Comparison of ENCODE assay signal across 10 cellular contexts in genomic region chr2:69453475-69454129, GRCh38. TPM values are rescaled to one million over a fixed set of nuclear protein-coding genes. Genes with fewer than 3 reads are reported as not detected.
DNase-seq lines count a peak whose midpoint lies in the region; ATAC-seq, FAIRE-seq and TF ChIP-seq lines count a peak whose summit lies in the region.
"Had no signal": no experiment of that assay in that cellular context is flagged by ENCODE, and none has a peak within 500 bp of the region (broad histone marks: within the 10 kb centered on the region; RNA-seq: fewer than 3 reads in every experiment).

No MANE protein-coding gene starts in this region.

- H3K27ac ChIP-seq in vagina (no peak overlapping the region), small intestine (ENCODE audit: low read depth in 1 of 2, low read length in 1 of 2) (no peak overlapping the region), suprapubic skin (no peak overlapping the region)
- H3K27ac ChIP-seq: adrenal gland had no signal

- H3K27ac Mint-ChIP-seq in activated T-helper 17 cell treated with anti-CD3 and anti-CD28 coated beads, Interleukin-2, amount 50 U/mL, for 72 hours: peak overlapping the region; percentile 28

- H3K27me3 ChIP-seq in vagina: no peaks in the 10 kb centered on the region
- no peaks in the 10 kb centered on the region for H3K27me3 ChIP-seq in small intestine (ENCODE audit: control insufficient read depth in 2 of 2, insufficient read depth in 2 of 2, low read length in 2 of 2)
- no peaks in the 10 kb centered on the region for H3K27me3 ChIP-seq in suprapubic skin
- H3K27me3 ChIP-seq: adrenal gland had no signal

- H3K9me3 Mint-ChIP-seq in activated T-helper 17 cell treated with anti-CD3 and anti-CD28 coated beads, Interleukin-2, amount 50 U/mL, for 72 hours: no peaks in the 10 kb centered on the region

- TF ChIP-seq POLR2A in vagina (IDR thresholded peaks at IDR 0.05): no peak
- TF ChIP-seq POLR2A in suprapubic skin (IDR thresholded peaks at IDR 0.05): no peak

- H3K4me3 Mint-ChIP-seq in activated T-helper 17 cell treated with anti-CD3 and anti-CD28 coated beads, Interleukin-2, amount 50 U/mL, for 72 hours: peak overlapping the region; percentile 38

- no peaks in the 10 kb centered on the region for H3K36me3 Mint-ChIP-seq in activated T-helper 17 cell treated with anti-CD3 and anti-CD28 coated beads, Interleukin-2, amount 50 U/mL, for 72 hours (ENCODE audit: low read depth)

- no peak for TF ChIP-seq CTCF in GM12864 (IDR thresholded peaks at IDR 0.05; ENCODE audit: low read depth, low read length, missing control alignments)
- TF ChIP-seq CTCF in vagina (IDR thresholded peaks at IDR 0.05): no peak
- no peak for TF ChIP-seq CTCF in suprapubic skin (IDR thresholded peaks at IDR 0.05)

- peak; percentile 81 for ATAC-seq in HG03045 (IDR thresholded peaks at IDR 0.05; ENCODE audit: unreplicated experiment)
- peak; percentile 91 for ATAC-seq in activated T-helper 17 cell treated with anti-CD3 and anti-CD28 coated beads, Interleukin-2, amount 50 U/mL, for 72 hours (replicated peaks)

- no peak for TF ChIP-seq EP300 in suprapubic skin (IDR thresholded peaks at IDR 0.05)

- H3K4me3 ChIP-seq in GM12864 (ENCODE audit: low read depth, low read length) (no peak overlapping the region), vagina (no peak overlapping the region), small intestine (ENCODE audit: low read depth in 1 of 2, low read length in 2 of 2) (no peak overlapping the region), suprapubic skin (no peak overlapping the region)
- H3K4me3 ChIP-seq: adrenal gland had no signal

- intact Hi-C loops in vagina (cut with DNase I): no loop called here

- H3K9me3 ChIP-seq in vagina: no peaks in the 10 kb centered on the region
- H3K9me3 ChIP-seq in small intestine (ENCODE audit: control insufficient read depth, low read depth): no peaks in the 10 kb centered on the region
- no peaks in the 10 kb centered on the region for H3K9me3 ChIP-seq in suprapubic skin
- H3K9me3 ChIP-seq: adrenal gland had no signal

- DNase-seq in GM12864 (ENCODE audit: low read depth) (peak; percentile 24), GM19239 (ENCODE audit: insufficient read length, low spot score) (peak; percentile 14), LoVo (ENCODE audit: low spot score) (no peak), vagina (ENCODE audit: extremely low spot score in 2 of 2) (no peak), small intestine (no peak), suprapubic skin (ENCODE audit: low spot score in 2 of 2) (no peak)
- DNase-seq: adrenal gland, DND-41 had no signal

- FAIRE-seq in GM19239 (lab: Jason Lieb, UNC) (peak; percentile 52), small intestine (lab: Jason Lieb, UNC) (no peak)

- no peaks in the 10 kb centered on the region for H3K4me1 ChIP-seq in vagina
- peaks cover 0 to 3% of the 10 kb centered on the region in 2 donors for H3K4me1 ChIP-seq in small intestine (ENCODE audit: control insufficient read depth in 2 of 2, insufficient read depth in 1 of 2, low read depth in 1 of 2, low read length in 1 of 2)
- peaks cover 2% of the 10 kb centered on the region for H3K4me1 ChIP-seq in suprapubic skin
- H3K4me1 ChIP-seq: adrenal gland had no signal

- no peaks in the 10 kb centered on the region for H3K27me3 Mint-ChIP-seq in activated T-helper 17 cell treated with anti-CD3 and anti-CD28 coated beads, Interleukin-2, amount 50 U/mL, for 72 hours

- H3K36me3 ChIP-seq in vagina (no peaks in the 10 kb centered on the region), small intestine (ENCODE audit: control insufficient read depth in 2 of 2, insufficient read depth in 2 of 2, low read length in 2 of 2) (no peaks in the 10 kb centered on the region), suprapubic skin (no peaks in the 10 kb centered on the region)
- H3K36me3 ChIP-seq: adrenal gland had no signal

- 53 to 59% (median 56%) methylated on average over 4 of the region's 4 CpGs for WGBS in small intestine, 3 donors
- WGBS in suprapubic skin: 72% methylated on average over 4 of the region's 4 CpGs

- peaks cover 6% of the 10 kb centered on the region for H3K4me1 Mint-ChIP-seq in activated T-helper 17 cell treated with anti-CD3 and anti-CD28 coated beads, Interleukin-2, amount 50 U/mL, for 72 hours

RNA-seq across cellular contexts. Expression of gene NFU1, which starts 16.4 kb away (rescaled TPM):
- total RNA-seq in activated T-helper 17 cell treated with anti-CD3 and anti-CD28 coated beads, Interleukin-2, amount 50 U/mL, for 72 hours: 10 to 100 TPM; 15.4 to 32.3 TPM
- total RNA-seq in vagina (64.8 TPM), suprapubic skin (10 to 100 TPM; 18.0 to 27.8 (median 22.8) TPM)
- 10 to 100 TPM; 45.4 to 60.8 (median 46.7) TPM for polyA plus RNA-seq in small intestine

Comparison
In these comparisons a context has a peak if more than half of its experiments do, and no peak if none do; other contexts are left out.
1. DNase-seq: peak in GM12864 (single experiment) and GM19239 (single experiment); none in LoVo (single experiment), vagina (0 of 2), small intestine (single experiment) and suprapubic skin (0 of 2).